In genomic region chrX:139204903-139205667, GRCh38 we compare ENCODE assay signal across 9 cellular contexts.
DNase-seq lines count a peak whose midpoint lies in the region; ATAC-seq, FAIRE-seq and TF ChIP-seq lines count a peak whose summit lies in the region.
"Had no signal": no experiment of that assay in that cellular context is flagged by ENCODE, and none has a peak within 500 bp of the region (broad histone marks: within the 10 kb centered on the region; RNA-seq: fewer than 3 reads in every experiment).

No MANE protein-coding gene starts in this region.

- FAIRE-seq in astrocyte (lab: Jason Lieb, UNC) = no peak
- FAIRE-seq: islet of Langerhans had no signal

- H3K36me3 ChIP-seq in CD4-positive, alpha-beta memory T cell (ENCODE audit: insufficient read depth, low read length) = no peaks in the 10 kb centered on the region
- H3K36me3 ChIP-seq in HUES64 (ENCODE audit: insufficient read depth, low read length) (no peaks in the 10 kb centered on the region), astrocyte (ENCODE audit: insufficient read depth, low read length) (no peaks in the 10 kb centered on the region)

- H3K4me3 Mint-ChIP-seq in CD4-positive, alpha-beta memory T cell = peak overlapping the region in 5 of 8 donors; percentile 13 to 84 (median 75)
- H3K4me3 Mint-ChIP-seq in astrocyte (ENCODE audit: unreplicated experiment) = peak overlapping the region; percentile 89
- peak overlapping the region; percentile 81 for H3K4me3 Mint-ChIP-seq in stimulated activated memory B cell treated with anti-CD40 and anti-IgM and Interleukin-4, amounts not matched to agents 10 μg/mL and 1 μg/mL and 100 μg/mL, for 72 hours

- DNase-seq in CD4-positive, alpha-beta memory T cell = no peak
- peak; percentile 29 for DNase-seq in astrocyte (ENCODE audit: low read depth)
- DNase-seq in islet precursor cell = peak; percentile 78

- no peak overlapping the region for H3K27ac Mint-ChIP-seq in CD4-positive, alpha-beta memory T cell
- no peak overlapping the region for H3K27ac Mint-ChIP-seq in astrocyte (ENCODE audit: unreplicated experiment)
- no peak overlapping the region for H3K27ac Mint-ChIP-seq in stimulated activated memory B cell treated with anti-CD40 and anti-IgM and Interleukin-4, amounts not matched to agents 10 μg/mL and 1 μg/mL and 100 μg/mL, for 72 hours

- POLR2A ChIA-PET in CD4-positive, alpha-beta memory T cell (lab: Charles Lee; ENCODE audit: partially characterized antibody) = no interaction called here

- peak overlapping the region; percentile 83 for H3K4me2 ChIP-seq in astrocyte (ENCODE audit: low read length)

- ATAC-seq in stimulated activated memory B cell treated with anti-CD40 and anti-IgM and Interleukin-4, amounts not matched to agents 10 μg/mL and 1 μg/mL and 100 μg/mL, for 72 hours = no peak
- ATAC-seq in GM21619 (IDR thresholded peaks at IDR 0.05; ENCODE audit: unreplicated experiment) (no peak), HG03175 (IDR thresholded peaks at IDR 0.05; ENCODE audit: unreplicated experiment) (no peak), HG03457 (IDR thresholded peaks at IDR 0.05; ENCODE audit: unreplicated experiment) (no peak)

- no peaks in the 10 kb centered on the region for H3K9me3 ChIP-seq in CD4-positive, alpha-beta memory T cell (ENCODE audit: control insufficient read depth in 1 of 2, low read length in 2 of 2)
- H3K9me3 ChIP-seq in HUES64 (ENCODE audit: insufficient read depth, low read depth, low read length) (no peaks in the 10 kb centered on the region), astrocyte (ENCODE audit: insufficient read depth, low read depth, low read length) (no peaks in the 10 kb centered on the region)

- no peaks in the 10 kb centered on the region for H3K79me2 ChIP-seq in astrocyte (ENCODE audit: insufficient read depth, low read length)

- H3K9me3 Mint-ChIP-seq in CD4-positive, alpha-beta memory T cell = no peaks in the 10 kb centered on the region
- H3K9me3 Mint-ChIP-seq in astrocyte (ENCODE audit: unreplicated experiment) = no peaks in the 10 kb centered on the region
- H3K9me3 Mint-ChIP-seq in stimulated activated memory B cell treated with anti-CD40 and anti-IgM and Interleukin-4, amounts not matched to agents 10 μg/mL and 1 μg/mL and 100 μg/mL, for 72 hours = no peaks in the 10 kb centered on the region

- CTCF ChIA-PET in CD4-positive, alpha-beta memory T cell (lab: Charles Lee; ENCODE audit: partially characterized antibody) = no interaction called here

- no peaks in the 10 kb centered on the region for H3K27me3 ChIP-seq in CD4-positive, alpha-beta memory T cell (ENCODE audit: insufficient read depth, low read length)
- H3K27me3 ChIP-seq in HUES64 (ENCODE audit: insufficient read depth, low read length) (peaks cover 88% of the 10 kb centered on the region), astrocyte (ENCODE audit: insufficient read depth, low read length) (peaks cover 6% of the 10 kb centered on the region)

- no peak overlapping the region for H3K4me3 ChIP-seq in CD4-positive, alpha-beta memory T cell (ENCODE audit: low read length in 2 of 2)
- peak overlapping the region; percentile 60 for H3K4me3 ChIP-seq in HUES64 (ENCODE audit: low read length)
- peak overlapping the region; percentile 52 for H3K4me3 ChIP-seq in astrocyte (ENCODE audit: insufficient read depth, low read depth, low read length)

- H3K27ac ChIP-seq in CD4-positive, alpha-beta memory T cell (ENCODE audit: low read depth, low read length) = no peak overlapping the region
- H3K27ac ChIP-seq in HUES64 (ENCODE audit: low read depth, low read length) (peak overlapping the region; percentile 23; the same call in 1 of the 2 replicates), astrocyte (ENCODE audit: low read depth, low read length) (no peak overlapping the region)

- peak overlapping the region; percentile 63 for H2AFZ ChIP-seq in astrocyte (ENCODE audit: low read depth, low read length)

- intact Hi-C loops in CD4-positive, alpha-beta memory T cell (cut with micrococcal nuclease) = no loop called here

- H3K9ac ChIP-seq in HUES64 (ENCODE audit: low read depth, low read length) = peak overlapping the region; percentile 63
- H3K9ac ChIP-seq in astrocyte (ENCODE audit: low read length) = peak overlapping the region; percentile 50

- peaks cover 3 to 8% of the 10 kb centered on the region in 2 donors for H3K27me3 Mint-ChIP-seq in CD4-positive, alpha-beta memory T cell
- peaks cover 13% of the 10 kb centered on the region for H3K27me3 Mint-ChIP-seq in astrocyte (ENCODE audit: low read depth, unreplicated experiment)
- H3K27me3 Mint-ChIP-seq in stimulated activated memory B cell treated with anti-CD40 and anti-IgM and Interleukin-4, amounts not matched to agents 10 μg/mL and 1 μg/mL and 100 μg/mL, for 72 hours = peaks cover 39% of the 10 kb centered on the region

- WGBS in HUES64 = under 1% methylated on average over 53 of the region's 58 CpGs

- peaks cover 0 to 4% (median 0%) of the 10 kb centered on the region in 4 donors for H3K4me1 Mint-ChIP-seq in CD4-positive, alpha-beta memory T cell
- no peaks in the 10 kb centered on the region for H3K4me1 Mint-ChIP-seq in astrocyte (ENCODE audit: low read depth, unreplicated experiment)
- peaks cover 6% of the 10 kb centered on the region for H3K4me1 Mint-ChIP-seq in stimulated activated memory B cell treated with anti-CD40 and anti-IgM and Interleukin-4, amounts not matched to agents 10 μg/mL and 1 μg/mL and 100 μg/mL, for 72 hours

- no peaks in the 10 kb centered on the region for H4K20me1 ChIP-seq in astrocyte (ENCODE audit: insufficient read depth, low read length)

- H3K36me3 Mint-ChIP-seq in CD4-positive, alpha-beta memory T cell = no peaks in the 10 kb centered on the region
- no peaks in the 10 kb centered on the region for H3K36me3 Mint-ChIP-seq in astrocyte (ENCODE audit: low read depth, unreplicated experiment)
- H3K36me3 Mint-ChIP-seq in stimulated activated memory B cell treated with anti-CD40 and anti-IgM and Interleukin-4, amounts not matched to agents 10 μg/mL and 1 μg/mL and 100 μg/mL, for 72 hours = no peaks in the 10 kb centered on the region

- no peaks in the 10 kb centered on the region for H3K4me1 ChIP-seq in CD4-positive, alpha-beta memory T cell (ENCODE audit: insufficient read depth, low read length)
- peaks cover 12% of the 10 kb centered on the region; the same call in 1 of the 2 replicates for H3K4me1 ChIP-seq in HUES64 (ENCODE audit: insufficient read depth, low read length)
- H3K4me1 ChIP-seq in astrocyte (ENCODE audit: insufficient read depth, low read length) = peaks cover 10% of the 10 kb centered on the region

- TF ChIP-seq CTCF in astrocyte (IDR thresholded peaks at IDR 0.05; ENCODE audit: insufficient read depth, low read depth, low read length) = no peak

Comparison
In these comparisons a context has a peak if more than half of its experiments do, and no peak if none do; other contexts are left out.
1. DNase-seq: peak in astrocyte (single experiment) and islet precursor cell (single experiment); none in CD4-positive, alpha-beta memory T cell (0 of 5).
2. H3K4me3 ChIP-seq: peak in HUES64 (single experiment) and astrocyte (single experiment); none in CD4-positive, alpha-beta memory T cell (0 of 2).
3. Peak in every context shown above with its lines, with median percentiles within 50 percentile points of each other: H3K4me3 Mint-ChIP-seq.